ENCODE assay signal across 9 cellular contexts in genomic region chr3:192812736-192813383, GRCh38.
DNase-seq lines count a peak whose midpoint lies in the region; ATAC-seq, FAIRE-seq and TF ChIP-seq lines count a peak whose summit lies in the region.
"Had no signal": no experiment of that assay in that cellular context is flagged by ENCODE, and none has a peak within 500 bp of the region (broad histone marks: within the 10 kb centered on the region; RNA-seq: fewer than 3 reads in every experiment).

No MANE protein-coding gene starts in this region.

- H3K4me3 ChIP-seq in hepatocyte (no peak overlapping the region), testis (no peak overlapping the region)

- DNase-seq in DMS 273 (lab: John Stamatoyannopoulos, UW; ENCODE audit: unreplicated experiment) (peak; percentile 83), DMS 273 treated with DMSO at 0.1 percent for 48 hours (lab: John Stamatoyannopoulos, UW) (no peak), NCI-H1092 treated with DMSO at 0.1 percent for 48 hours (lab: John Stamatoyannopoulos, UW) (peak; percentile 39), hepatocyte (ENCODE audit: low spot score) (peak; percentile 72), testis (peak; percentile 54), natural killer cell (no peak)

- 17% methylated on average over 4 of the region's 4 CpGs for WGBS in hepatocyte (ENCODE audit: low lambda C conversion rate, missing lambda C conversion rate)
- WGBS in testis, 2 donors: 35 to 38% methylated on average over 4 of the region's 4 CpGs

- H3K4me1 ChIP-seq in hepatocyte (ENCODE audit: insufficient read depth) (peaks cover 9% of the 10 kb centered on the region), testis (no peaks in the 10 kb centered on the region)

- H3K36me3 ChIP-seq in hepatocyte (replicated peaks; ENCODE audit: insufficient read depth, low read depth) (no peaks in the 10 kb centered on the region), testis (ENCODE audit: low read depth, missing control alignments) (no peaks in the 10 kb centered on the region)

- peak; percentile 26 for FAIRE-seq in TTC549 (lab: Jason Lieb, UNC)

- H3K27ac Mint-ChIP-seq in natural killer cell: no peak overlapping the region
- H3K27ac Mint-ChIP-seq: B cell had no signal

- TF ChIP-seq CTCF in hepatocyte (IDR thresholded peaks at IDR 0.05; ENCODE audit: poor library complexity): peak; percentile 73
- TF ChIP-seq CTCF in testis (IDR thresholded peaks at IDR 0.05): peak; percentile 7 to 60 (median 49)
- no peak for TF ChIP-seq CTCF in natural killer cell (IDR thresholded peaks at IDR 0.05)

- no peaks in the 10 kb centered on the region for H3K9me3 Mint-ChIP-seq in natural killer cell

- H3K27me3 Mint-ChIP-seq in natural killer cell (ENCODE audit: low read depth in 2 of 2): peaks cover 0 to 11% of the 10 kb centered on the region in 2 donors

- no peaks in the 10 kb centered on the region for H3K27me3 ChIP-seq in hepatocyte
- H3K27me3 ChIP-seq in testis: no peaks in the 10 kb centered on the region

- no peaks in the 10 kb centered on the region for H3K4me1 Mint-ChIP-seq in natural killer cell
- H3K4me1 Mint-ChIP-seq: B cell had no signal

- no peak overlapping the region for H3K4me3 Mint-ChIP-seq in natural killer cell
- H3K4me3 Mint-ChIP-seq: B cell had no signal

- H2AFZ ChIP-seq in hepatocyte: no peak overlapping the region

- no peaks in the 10 kb centered on the region for H3K9me3 ChIP-seq in hepatocyte (ENCODE audit: low read depth)
- no peaks in the 10 kb centered on the region for H3K9me3 ChIP-seq in testis

- H3K79me2 ChIP-seq in hepatocyte: peaks cover 50% of the 10 kb centered on the region

- TF ChIP-seq POLR2A in testis (IDR thresholded peaks at IDR 0.05): no peak

- no peak for ATAC-seq in HG03135 (IDR thresholded peaks at IDR 0.05; ENCODE audit: unreplicated experiment)
- ATAC-seq in natural killer cell: no peak

- H3K27ac ChIP-seq in hepatocyte (no peak overlapping the region), testis (no peak overlapping the region)

- H3K4me2 ChIP-seq in hepatocyte: no peak overlapping the region

- no peaks in the 10 kb centered on the region for H3K9me2 ChIP-seq in hepatocyte (replicated peaks; ENCODE audit: insufficient read depth)

- H3K36me3 Mint-ChIP-seq in natural killer cell: no peaks in the 10 kb centered on the region

- peaks cover 5% of the 10 kb centered on the region for H4K20me1 ChIP-seq in hepatocyte (ENCODE audit: insufficient read depth, poor library complexity, severe bottlenecking)

- intact Hi-C loops in testis (cut with DNase I; ENCODE audit: low total_unique reads): loop anchor here (10.0 kb wide), 1 partner anchor 232 kb away; no protein-coding TSS in a partner anchor
- intact Hi-C loops in natural killer cell (cut with micrococcal nuclease): loop anchor here (10.0 kb wide), 1 partner anchor 232 kb away; no protein-coding TSS in a partner anchor

Comparison
In these comparisons a context has a peak if more than half of its experiments do, and no peak if none do; other contexts are left out.
1. DNase-seq: peak in DMS 273 (single experiment), NCI-H1092 treated with DMSO at 0.1 percent for 48 hours (single experiment), hepatocyte (single experiment) and testis (single experiment); none in DMS 273 treated with DMSO at 0.1 percent for 48 hours (single experiment) and natural killer cell (single experiment).